In genomic region chr3:38648659-38649499, GRCh38 we compare ENCODE assay signal across 8 cellular contexts. TPM values are rescaled to one million over a fixed set of nuclear protein-coding genes. Genes with fewer than 3 reads are reported as not detected.
A peak's percentile ranks its signal among the peaks of the same experiment; 100 is the strongest.
DNase-seq lines count a peak whose midpoint lies in the region; ATAC-seq and TF ChIP-seq lines count a peak whose summit lies in the region.

No MANE protein-coding gene starts in this region.

- H3K36me3 Mint-ChIP-seq in naive B cell, result no peaks in the 10 kb centered on the region

- TF ChIP-seq CTCF in AG09309 (IDR thresholded peaks at IDR 0.05; ENCODE audit: control insufficient read depth, insufficient read depth, low read depth, low read length, missing control alignments) (no peak), cardiac fibroblast (IDR thresholded peaks at IDR 0.05; ENCODE audit: low read depth, low read length) (no peak)

- H3K27ac Mint-ChIP-seq in naive B cell, result no peak overlapping the region

- H3K4me3 Mint-ChIP-seq in naive B cell, result peak overlapping the region in 7 of 8 donors; percentile 51 to 84 (median 67)

- H3K9me3 Mint-ChIP-seq in naive B cell, result peaks cover 0 to 4% (median 0%) of the 10 kb centered on the region in 7 donors

- H3K4me1 Mint-ChIP-seq in naive B cell, result peaks cover 0 to 9% (median 8%) of the 10 kb centered on the region in 3 donors

- no peak for DNase-seq in AG09309 (ENCODE audit: low read depth)
- no peak for DNase-seq in cardiac fibroblast (ENCODE audit: low read depth in 2 of 2)
- no peak for DNase-seq in naive B cell
- DNase-seq in NCI-H2196 treated with DMSO at 0.1 percent for 48 hours (lab: John Stamatoyannopoulos, UW; ENCODE audit: unreplicated experiment), result no peak
- no peak for DNase-seq in left lobe of liver (ENCODE audit: low spot score)
- DNase-seq in SIG-M5 treated with dmso at 0.1 percent for 504 hours (lab: John Stamatoyannopoulos, UW; ENCODE audit: unreplicated experiment), result no peak
- DNase-seq in activated effector memory CD4-positive, alpha-beta T cell treated with Interleukin-2 at 50 U/mL for 16 hours, result no peak

- ATAC-seq in HG03095 (IDR thresholded peaks at IDR 0.05; ENCODE audit: unreplicated experiment), result peak; percentile 3
- peak in 1 of 2 donors; percentile 24 for ATAC-seq in naive B cell (ENCODE audit: low read depth in 2 of 2)
- no peak for ATAC-seq in left lobe of liver

- H3K4me3 ChIP-seq in AG09309 (ENCODE audit: control insufficient read depth, low read depth, low read length), result peak overlapping the region; percentile 38
- H3K4me3 ChIP-seq in cardiac fibroblast (replicated peaks in 1 of 2; ENCODE audit: low read depth in 2 of 2, low read length in 2 of 2), result peak overlapping the region; percentile 26 to 61

- peaks cover 17 to 20% (median 18%) of the 10 kb centered on the region in 3 donors for H3K27me3 Mint-ChIP-seq in naive B cell

RNA-seq across cellular contexts. Expression of gene SCN5A, which starts 0.6 kb away (rescaled TPM):
- not detected for polyA plus RNA-seq in naive B cell (ENCODE audit: low read depth in 6 of 6)
- total RNA-seq in left lobe of liver, result 0.05 TPM
